ENCODE assay signal across 16 cellular contexts in genomic region chr13:38641164-38641948, GRCh38. TPM values are rescaled to one million over a fixed set of nuclear protein-coding genes. Genes with fewer than 3 reads are reported as not detected.
A peak's percentile ranks its signal among the peaks of the same experiment; 100 is the strongest.
DNase-seq lines count a peak whose midpoint lies in the region; ATAC-seq and TF ChIP-seq lines count a peak whose summit lies in the region.
"Had no signal": no experiment of that assay in that cellular context is flagged by ENCODE, and none has a peak within 500 bp of the region (broad histone marks: within the 10 kb centered on the region; RNA-seq: fewer than 3 reads in every experiment).

No MANE protein-coding gene starts in this region.

- DNase-seq in A172 (ENCODE audit: low spot score): peak; percentile 2
- peak; percentile 19 for DNase-seq in ELR (ENCODE audit: low read depth)
- DNase-seq in SK-MEL-5 (ENCODE audit: low read depth, low spot score): peak; percentile 50
- DNase-seq in foreskin keratinocyte: no peak
- no peak for DNase-seq in posterior cingulate gyrus
- no peak for DNase-seq in Calu3
- DNase-seq in GOT3 (lab: John Stamatoyannopoulos, UW): no peak
- DNase-seq: activated B cell treated with CpG ODN at 0.5 μM for 24 hours; CD4-positive, alpha-beta T cell; esophagus squamous epithelium; H7; KBM-7; naive B cell; NCI-H345 had no signal

- no peak overlapping the region for H3K27ac Mint-ChIP-seq in Calu3 (ENCODE audit: unreplicated experiment)
- H3K27ac Mint-ChIP-seq: activated B cell treated with CpG ODN at 0.5 μM for 24 hours; activated T-helper 1 cell treated with anti-CD3 and anti-CD28 coated beads, Interleukin-12 subunit alpha, Interleukin-12 subunit beta, Interleukin-2, Interleukin-4 antibody, amounts not matched to agents 30 ng/mL and 10 ng/mL and 1 ng/mL, durations not matched to agents 14 hours and 24 hours and 36 hours; CD4-positive, alpha-beta T cell; naive B cell had no signal

- ATAC-seq in foreskin keratinocyte: no peak
- no peak for ATAC-seq in HG03457 (IDR thresholded peaks at IDR 0.05; ENCODE audit: unreplicated experiment)

- peaks cover 39% of the 10 kb centered on the region for H3K4me1 Mint-ChIP-seq in Calu3 (ENCODE audit: low read depth, unreplicated experiment)
- H3K4me1 Mint-ChIP-seq: activated B cell treated with CpG ODN at 0.5 μM for 24 hours, naive B cell had no signal

- intact Hi-C loops in posterior cingulate gyrus (cut with DNase I) (no loop called here), Calu3 (cut with micrococcal nuclease; ENCODE audit: unreplicated experiment) (no loop called here)

- in situ Hi-C loops in SK-MEL-5 (cut with HindIII; ENCODE audit: low pct_unique_long_range_greater_than_20kb, low sequenced_read_pairs): no loop called here

- peak; percentile 55 for TF ChIP-seq CTCF in foreskin keratinocyte (conservative IDR thresholded peaks at IDR 0.05)
- no peak for TF ChIP-seq CTCF in Calu3 (IDR thresholded peaks at IDR 0.05; ENCODE audit: unreplicated experiment)

- BruUV-seq in Calu3 (replicated peaks; lab: Mats Ljungman, UMichigan): no TSS peak

- H3K27ac ChIP-seq in foreskin keratinocyte: no peak overlapping the region
- H3K27ac ChIP-seq: esophagus squamous epithelium had no signal

- no peaks in the 10 kb centered on the region for H3K27me3 Mint-ChIP-seq in Calu3 (ENCODE audit: unreplicated experiment)

- H3K36me3 Mint-ChIP-seq in Calu3 (ENCODE audit: insufficient read depth, unreplicated experiment): peaks cover 6% of the 10 kb centered on the region
- H3K36me3 Mint-ChIP-seq: naive B cell had no signal

- CTCF ChIA-PET in Calu3 (lab: Charles Lee): interaction anchor here (2.4 kb wide), 1 partner anchor 59 kb away, joined by 10 read pairs; no protein-coding TSS in a partner anchor

- no peaks in the 10 kb centered on the region for H3K27me3 ChIP-seq in foreskin keratinocyte
- H3K27me3 ChIP-seq: esophagus squamous epithelium had no signal

- no peaks in the 10 kb centered on the region for H3K9me3 Mint-ChIP-seq in Calu3 (ENCODE audit: low read depth, unreplicated experiment)
- H3K9me3 Mint-ChIP-seq: activated B cell treated with CpG ODN at 0.5 μM for 24 hours; activated T-helper 1 cell treated with anti-CD3 and anti-CD28 coated beads, Interleukin-12 subunit alpha, Interleukin-12 subunit beta, Interleukin-2, Interleukin-4 antibody, amounts not matched to agents 30 ng/mL and 10 ng/mL and 1 ng/mL, durations not matched to agents 14 hours and 24 hours and 36 hours; CD4-positive, alpha-beta T cell had no signal

- no peaks in the 10 kb centered on the region for H3K4me1 ChIP-seq in foreskin keratinocyte
- H3K4me1 ChIP-seq: esophagus squamous epithelium had no signal

- no peak overlapping the region for H3K4me3 Mint-ChIP-seq in Calu3 (ENCODE audit: low read depth, unreplicated experiment)
- H3K4me3 Mint-ChIP-seq: activated B cell treated with CpG ODN at 0.5 μM for 24 hours; activated T-helper 1 cell treated with anti-CD3 and anti-CD28 coated beads, Interleukin-12 subunit alpha, Interleukin-12 subunit beta, Interleukin-2, Interleukin-4 antibody, amounts not matched to agents 30 ng/mL and 10 ng/mL and 1 ng/mL, durations not matched to agents 14 hours and 24 hours and 36 hours; CD4-positive, alpha-beta T cell; naive B cell had no signal

RNA-seq across cellular contexts. Expression of gene FREM2, which starts 45.5 kb away (rescaled TPM):
- total RNA-seq in A172 (2014; rRNA removed; shearing (Covaris generic)): not detected in 2 replicates
- 2.5 and 2.8 TPM in 2 replicates for total RNA-seq in SK-MEL-5 (2014; rRNA removed; shearing (Covaris generic))
- 2.2 and 4.0 TPM in 2 replicates for polyA plus RNA-seq in SK-MEL-5 (2015; cell fraction: cytosol; rRNA removed)
- 1.2 and 2.2 TPM in 2 replicates for polyA plus RNA-seq in SK-MEL-5 (2015; cell fraction: nucleus; rRNA removed)
- total RNA-seq in foreskin keratinocyte: 0.07 and 0.10 TPM in 2 replicates
- polyA plus RNA-seq in foreskin keratinocyte: 0.01 TPM in 2 replicates
- total RNA-seq in Calu3 (2022): 23.1 and 25.4 TPM in 2 replicates
- total RNA-seq: activated B cell treated with CpG ODN at 0.5 μM for 24 hours; CD4-positive, alpha-beta T cell had no signal

Comparison
In these comparisons a context has a peak if more than half of its experiments do, and no peak if none do; other contexts are left out.
1. DNase-seq: peak in A172 (single experiment), ELR (single experiment) and SK-MEL-5 (single experiment); none in foreskin keratinocyte (0 of 2), posterior cingulate gyrus (0 of 10), Calu3 (single experiment) and GOT3 (single experiment).